In the genomic region with DNA sequence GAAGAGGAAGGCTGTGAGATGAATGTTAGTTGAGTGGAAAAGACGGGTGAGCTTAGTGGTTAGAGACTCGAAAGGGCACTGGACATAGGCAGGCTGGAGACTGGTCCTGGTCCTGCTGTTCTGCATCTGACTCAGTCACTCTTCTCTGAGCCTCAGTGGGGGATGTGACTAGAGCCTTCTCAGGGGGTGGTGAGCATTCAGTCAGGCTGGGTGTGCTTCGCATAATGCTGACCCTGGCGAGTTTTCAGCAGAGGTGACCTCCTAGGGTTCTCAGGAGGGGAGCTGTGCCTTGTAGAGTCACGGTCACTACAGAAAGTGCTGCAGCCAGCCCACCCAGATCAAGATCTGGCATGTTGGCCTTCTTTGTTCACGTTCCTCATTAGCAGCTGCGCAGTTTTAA, we compare ENCODE assay signal across 24 cellular contexts. TPM values are rescaled to one million over a fixed set of nuclear protein-coding genes. Genes with fewer than 3 reads are reported as not detected.
DNase-seq lines count a peak whose midpoint lies in the region; ATAC-seq and TF ChIP-seq lines count a peak whose summit lies in the region.
"Had no signal": no experiment of that assay in that cellular context is flagged by ENCODE, and none has a peak within 500 bp of the region (broad histone marks: within the 10 kb centered on the region; RNA-seq: fewer than 3 reads in every experiment).

No MANE protein-coding gene starts in this region.

- no peaks in the 10 kb centered on the region for H3K9me3 ChIP-seq in left ventricle myocardium inferior (replicated peaks)
- H3K9me3 ChIP-seq in T-helper 17 cell (ENCODE audit: control insufficient read depth, low read length, poor library complexity, severe bottlenecking), result no peaks in the 10 kb centered on the region
- no peaks in the 10 kb centered on the region for H3K9me3 ChIP-seq in A673 (ENCODE audit: low read depth, low read length, poor library complexity, severe bottlenecking)
- H3K9me3 ChIP-seq: esophagus squamous epithelium, gastroesophageal sphincter, stomach had no signal

- H3K27ac Mint-ChIP-seq in T-helper 17 cell (peak overlapping the region; percentile 72), endothelial cell (ENCODE audit: unreplicated experiment) (peak overlapping the region; percentile 12)
- peak overlapping the region; percentile 66 for H3K27ac Mint-ChIP-seq in stimulated activated naive B cell treated with anti-CD40 and anti-IgM and Interleukin-4, amounts not matched to agents 10 μg/mL and 1 μg/mL and 100 μg/mL, for 72 hours
- H3K27ac Mint-ChIP-seq: type B pancreatic cell had no signal

- peaks cover 12% of the 10 kb centered on the region for H3K4me1 Mint-ChIP-seq in T-helper 17 cell
- H3K4me1 Mint-ChIP-seq in endothelial cell (ENCODE audit: unreplicated experiment), result peaks cover 6% of the 10 kb centered on the region
- peaks cover 41 to 53% of the 10 kb centered on the region in 2 donors for H3K4me1 Mint-ChIP-seq in stimulated activated naive B cell treated with anti-CD40 and anti-IgM and Interleukin-4, amounts not matched to agents 10 μg/mL and 1 μg/mL and 100 μg/mL, for 72 hours

- H3K27me3 Mint-ChIP-seq in T-helper 17 cell (no peaks in the 10 kb centered on the region), endothelial cell (ENCODE audit: unreplicated experiment) (peaks cover 8% of the 10 kb centered on the region)
- H3K27me3 Mint-ChIP-seq in stimulated activated naive B cell treated with anti-CD40 and anti-IgM and Interleukin-4, amounts not matched to agents 10 μg/mL and 1 μg/mL and 100 μg/mL, for 72 hours, result no peaks in the 10 kb centered on the region
- H3K27me3 Mint-ChIP-seq: activated CD4-positive, alpha-beta T cell treated with anti-CD3 and anti-CD28 coated beads, Interleukin-2, amount 10 ng/mL, durations not matched to agents 24 days and 14 days; naive thymus-derived CD4-positive, alpha-beta T cell; type B pancreatic cell had no signal

- H3K4me3 Mint-ChIP-seq in T-helper 17 cell, result no peak overlapping the region
- peak overlapping the region; percentile 23 for H3K4me3 Mint-ChIP-seq in endothelial cell (ENCODE audit: unreplicated experiment)
- no peak overlapping the region for H3K4me3 Mint-ChIP-seq in stimulated activated naive B cell treated with anti-CD40 and anti-IgM and Interleukin-4, amounts not matched to agents 10 μg/mL and 1 μg/mL and 100 μg/mL, for 72 hours
- H3K4me3 Mint-ChIP-seq: activated CD4-positive, alpha-beta T cell treated with anti-CD3 and anti-CD28 coated beads, Interleukin-2, amount 10 ng/mL, durations not matched to agents 24 days and 14 days; naive thymus-derived CD4-positive, alpha-beta T cell; type B pancreatic cell had no signal

- CTCF ChIA-PET in A673 (lab: Charles Lee), result interaction anchor here (0.6 kb wide), 1 partner anchor 29 kb away, joined by 4 read pairs; no protein-coding TSS in a partner anchor

- H3K36me3 ChIP-seq in left ventricle myocardium inferior (peaks cover 85% of the 10 kb centered on the region), A673 (ENCODE audit: insufficient read depth, low read length, poor library complexity, severe bottlenecking) (peaks cover 90% of the 10 kb centered on the region)

- no TSS peak for BruUV-seq in A673 (replicated peaks; lab: Mats Ljungman, UMichigan)

- ATAC-seq in left cardiac atrium (no peak), T-helper 17 cell (no peak), GM19395 (IDR thresholded peaks at IDR 0.05; ENCODE audit: unreplicated experiment) (no peak)
- no peak for ATAC-seq in stimulated activated naive B cell treated with anti-CD40 and anti-IgM and Interleukin-4, amounts not matched to agents 10 μg/mL and 1 μg/mL and 100 μg/mL, for 72 hours (replicated peaks)
- ATAC-seq: gastroesophageal sphincter; naive thymus-derived CD4-positive, alpha-beta T cell had no signal

- TF ChIP-seq CTCF in left ventricle myocardium inferior (IDR thresholded peaks at IDR 0.05; ENCODE audit: borderline replicate concordance) (no peak), endothelial cell (IDR thresholded peaks at IDR 0.05; ENCODE audit: unreplicated experiment) (no peak), A673 (conservative IDR thresholded peaks at IDR 0.05; ENCODE audit: low read depth, low read length) (no peak)

- H3K4me1 ChIP-seq in left ventricle myocardium inferior (peaks cover 38% of the 10 kb centered on the region), A673 (ENCODE audit: insufficient read depth, low read length, poor library complexity, severe bottlenecking) (no peaks in the 10 kb centered on the region)

- no peak overlapping the region for H3K4me3 ChIP-seq in left ventricle myocardium inferior
- H3K4me3 ChIP-seq in A673 (ENCODE audit: low read depth, low read length, poor library complexity, severe bottlenecking), result no peak overlapping the region
- H3K4me3 ChIP-seq: esophagus squamous epithelium, gastroesophageal sphincter, GM23248, stomach had no signal

- H3K27ac ChIP-seq in left ventricle myocardium inferior (replicated peaks) (peak overlapping the region; percentile 51), A673 (ENCODE audit: low read depth, low read length, poor library complexity, severe bottlenecking) (no peak overlapping the region)
- H3K27ac ChIP-seq: esophagus squamous epithelium, gastroesophageal sphincter, GM23248, stomach had no signal

- DNase-seq in left ventricle myocardium inferior (no peak), left cardiac atrium (no peak), T-helper 17 cell (no peak), endothelial cell (ENCODE audit: low spot score) (no peak), A673 (ENCODE audit: low spot score) (no peak)
- no peak for DNase-seq in stimulated activated naive B cell treated with anti-CD40 and anti-IgM and Interleukin-4, amounts not matched to agents 10 μg/mL and 1 μg/mL and 100 μg/mL, for 72 hours
- DNase-seq in stimulated activated CD4-positive, alpha-beta T cell treated with anti-CD3 and anti-CD28 coated beads, Interleukin-4, amount 100 ng/mL, for 4 hours, result no peak
- DNase-seq: activated CD4-positive, alpha-beta T cell treated with anti-CD3 and anti-CD28 coated beads, Interleukin-2, amount 10 ng/mL, durations not matched to agents 24 days and 14 days; amniotic stem cell; DMS53; effector CD8-positive, alpha-beta T cell; esophagus squamous epithelium; GM23248; KG1; MV-4-11; naive thymus-derived CD4-positive, alpha-beta T cell; NCI-H2029; NCI-H345; OCI-M1; SHP77 treated with DMSO at 0.1 percent for 48 hours; stomach had no signal

- POLR2A ChIA-PET in A673 (lab: Charles Lee; ENCODE audit: low non-redundant PET), result no interaction called here

- intact Hi-C loops in left ventricle myocardium inferior (cut with micrococcal nuclease) (no loop called here), left cardiac atrium (cut with DNase I) (no loop called here), A673 (cut with micrococcal nuclease; ENCODE audit: unreplicated experiment) (no loop called here)

- no peaks in the 10 kb centered on the region for H3K9me3 Mint-ChIP-seq in endothelial cell (ENCODE audit: unreplicated experiment)
- no peaks in the 10 kb centered on the region for H3K9me3 Mint-ChIP-seq in stimulated activated naive B cell treated with anti-CD40 and anti-IgM and Interleukin-4, amounts not matched to agents 10 μg/mL and 1 μg/mL and 100 μg/mL, for 72 hours
- H3K9me3 Mint-ChIP-seq: activated CD4-positive, alpha-beta T cell treated with anti-CD3 and anti-CD28 coated beads, Interleukin-2, amount 10 ng/mL, durations not matched to agents 24 days and 14 days; naive thymus-derived CD4-positive, alpha-beta T cell; type B pancreatic cell had no signal

- no peaks in the 10 kb centered on the region for H3K27me3 ChIP-seq in left ventricle myocardium inferior (ENCODE audit: low read depth)
- H3K27me3 ChIP-seq in A673 (replicated peaks; ENCODE audit: insufficient read depth, low read depth, low read length, poor library complexity), result no peaks in the 10 kb centered on the region
- H3K27me3 ChIP-seq: esophagus squamous epithelium, gastroesophageal sphincter, stomach had no signal

- peaks cover 9% of the 10 kb centered on the region for H3K36me3 Mint-ChIP-seq in T-helper 17 cell (ENCODE audit: low read depth)
- H3K36me3 Mint-ChIP-seq in endothelial cell (ENCODE audit: low read depth, unreplicated experiment), result peaks cover 61% of the 10 kb centered on the region
- H3K36me3 Mint-ChIP-seq in stimulated activated naive B cell treated with anti-CD40 and anti-IgM and Interleukin-4, amounts not matched to agents 10 μg/mL and 1 μg/mL and 100 μg/mL, for 72 hours, result peaks cover 58 to 64% of the 10 kb centered on the region in 2 donors

RNA-seq across cellular contexts. Expression of a gene that starts 44.3 kb away (rescaled TPM):
- total RNA-seq in left ventricle myocardium inferior, result 109 TPM
- total RNA-seq in left cardiac atrium, result 100 to 1,000 TPM; 136 to 155 TPM
- total RNA-seq in T-helper 17 cell, result 100 to 1,000 TPM; 193 to 241 TPM
- 350 TPM for total RNA-seq in endothelial cell (ENCODE audit: unreplicated experiment)
- 317 and 318 TPM in 2 replicates for total RNA-seq in A673 (2021)

Comparison
In these comparisons a context has a peak if more than half of its experiments do, and no peak if none do; other contexts are left out.
1. H3K27ac Mint-ChIP-seq: peak in every context shown above with its lines; median percentile 72 in T-helper 17 cell; 66 in stimulated activated naive B cell treated with anti-CD40 and anti-IgM and Interleukin-4, amounts not matched to agents 10 μg/mL and 1 μg/mL and 100 μg/mL, for 72 hours; 12 in endothelial cell.